ENCODE assay signal across 14 cellular contexts in the genomic region with DNA sequence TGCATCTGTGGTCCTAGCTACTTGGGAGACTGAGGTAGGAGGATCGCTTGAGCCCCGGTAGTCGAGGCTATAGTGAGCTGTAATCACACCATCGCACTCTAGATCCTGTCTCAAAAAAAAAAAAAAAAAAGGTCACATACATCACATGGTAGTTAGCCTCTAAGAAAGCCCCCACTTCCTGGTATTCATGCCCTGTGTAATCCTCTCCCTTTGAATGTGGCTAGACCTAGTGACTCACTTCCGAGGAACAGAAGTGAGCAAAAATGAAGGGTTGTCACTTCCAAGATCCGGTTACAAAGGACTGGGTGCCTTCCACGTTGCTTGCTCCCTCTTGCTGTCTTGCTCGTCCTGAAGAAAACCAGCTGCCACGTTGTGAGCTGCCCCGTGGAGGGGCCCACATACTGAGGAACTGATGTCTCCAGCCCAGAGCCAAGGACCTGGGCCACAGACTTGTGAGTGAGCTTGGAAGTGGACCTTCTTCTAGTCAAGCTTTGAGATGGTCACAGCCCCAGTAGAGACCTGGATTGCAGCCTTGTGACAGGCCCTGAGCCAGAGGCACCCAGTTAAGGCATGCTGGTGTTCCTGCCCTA. TPM values are rescaled to one million over a fixed set of nuclear protein-coding genes. Genes with fewer than 3 reads are reported as not detected.
DNase-seq lines count a peak whose midpoint lies in the region; ATAC-seq, FAIRE-seq and TF ChIP-seq lines count a peak whose summit lies in the region.
"Had no signal": no experiment of that assay in that cellular context is flagged by ENCODE, and none has a peak within 500 bp of the region (broad histone marks: within the 10 kb centered on the region; RNA-seq: fewer than 3 reads in every experiment).

No MANE protein-coding gene starts in this region.

- H3K36me3 ChIP-seq in kidney (ENCODE audit: control insufficient read depth in 1 of 2, insufficient read depth in 2 of 2, low read length in 2 of 2): no peaks in the 10 kb centered on the region
- H3K36me3 ChIP-seq: ovary had no signal

- H3K9me3 Mint-ChIP-seq in activated CD8-positive, alpha-beta T cell treated with anti-CD3 and anti-CD28 coated beads for 36 hours: no peaks in the 10 kb centered on the region

- no peak overlapping the region for H3K4me3 Mint-ChIP-seq in activated CD8-positive, alpha-beta T cell treated with anti-CD3 and anti-CD28 coated beads for 36 hours

- no peak for FAIRE-seq in kidney (lab: Jason Lieb, UNC)

- POLR2A ChIA-PET in activated CD8-positive, alpha-beta T cell treated with anti-CD3 and anti-CD28 coated beads for 36 hours (lab: Charles Lee): interaction anchor here (1.0 kb wide), 1 partner anchor 13 kb away, joined by 3 read pairs; a partner anchor contains a TSS

- no peak overlapping the region for H3K9ac ChIP-seq in kidney (ENCODE audit: low read length in 2 of 2)

- no peak for TF ChIP-seq POLR2A in erythroblast (IDR thresholded peaks at IDR 0.05; ENCODE audit: low read length)

- no peaks in the 10 kb centered on the region for H3K9me3 ChIP-seq in kidney (ENCODE audit: control insufficient read depth in 1 of 2, low read length in 2 of 2)
- H3K9me3 ChIP-seq: ovary had no signal

- no peak overlapping the region for H3K4me3 ChIP-seq in kidney (ENCODE audit: low read length in 2 of 2)
- H3K4me3 ChIP-seq: ovary had no signal

- CTCF ChIA-PET in activated CD8-positive, alpha-beta T cell treated with anti-CD3 and anti-CD28 coated beads for 36 hours (lab: Charles Lee): interaction anchor here (1.3 kb wide), 1 partner anchor 11 kb away, joined by 5 read pairs; no protein-coding TSS in a partner anchor

- H3K27ac ChIP-seq in kidney (ENCODE audit: low read depth in 2 of 2, low read length in 2 of 2): no peak overlapping the region
- H3K27ac ChIP-seq: epithelial cell of prostate, ovary had no signal

- H3K27ac Mint-ChIP-seq in activated CD8-positive, alpha-beta T cell treated with anti-CD3 and anti-CD28 coated beads for 36 hours: peak overlapping the region; percentile 68

- intact Hi-C loops in activated CD8-positive, alpha-beta T cell treated with anti-CD3 and anti-CD28 coated beads for 36 hours (cut with micrococcal nuclease): no loop called here
- intact Hi-C loops in kidney (cut with DNase I): no loop called here

- H3K36me3 Mint-ChIP-seq in activated CD8-positive, alpha-beta T cell treated with anti-CD3 and anti-CD28 coated beads for 36 hours (ENCODE audit: low read depth): no peaks in the 10 kb centered on the region

- H3K4me1 Mint-ChIP-seq in activated CD8-positive, alpha-beta T cell treated with anti-CD3 and anti-CD28 coated beads for 36 hours (ENCODE audit: low read depth): peaks cover 14% of the 10 kb centered on the region

- TF ChIP-seq CTCF in activated CD8-positive, alpha-beta T cell treated with anti-CD3 and anti-CD28 coated beads for 36 hours (IDR thresholded peaks at IDR 0.05): no peak
- no peak for TF ChIP-seq CTCF in kidney (IDR thresholded peaks at IDR 0.05; ENCODE audit: borderline replicate concordance, extremely low read depth, insufficient read depth)

- H3K4me1 ChIP-seq in kidney (ENCODE audit: control insufficient read depth in 1 of 2, insufficient read depth in 1 of 2, low read depth in 1 of 2, low read length in 2 of 2): no peaks in the 10 kb centered on the region

- peak; percentile 94 for ATAC-seq in activated CD8-positive, alpha-beta T cell treated with anti-CD3 and anti-CD28 coated beads for 36 hours
- ATAC-seq: left colon had no signal

- peak; percentile 71 for DNase-seq in Daoy (ENCODE audit: low read depth)
- DNase-seq in HT1080 (ENCODE audit: low read depth): peak; percentile 89
- DNase-seq in activated CD8-positive, alpha-beta T cell treated with anti-CD3 and anti-CD28 coated beads for 36 hours: peak; percentile 18
- peak; percentile 37 for DNase-seq in kidney
- DNase-seq in erythroblast (lab: John Stamatoyannopoulos, UW): no peak
- DNase-seq in stimulated activated CD4-positive, alpha-beta T cell treated with anti-CD3 and anti-CD28 coated beads, Interleukin-15, amount 100 ng/mL, for 24 hours: no peak
- DNase-seq in NCI-H1417 (lab: John Stamatoyannopoulos, UW): no peak
- DNase-seq in RPMI8226: no peak
- DNase-seq: left colon; NCI-H1048; ovary; stimulated activated CD4-positive, alpha-beta T cell treated with anti-CD3 and anti-CD28 coated beads, Interleukin-1b, Interleukin-23, amount 100 ng/mL, for 48 hours had no signal

- no peaks in the 10 kb centered on the region for H3K27me3 Mint-ChIP-seq in activated CD8-positive, alpha-beta T cell treated with anti-CD3 and anti-CD28 coated beads for 36 hours

RNA-seq across cellular contexts. Expression of a gene that starts 12.6 kb away (rescaled TPM):
- total RNA-seq in Daoy (2014; rRNA removed; shearing (Covaris generic)): 0.57 TPM in 1 of 2 replicates, not detected in the other
- total RNA-seq in HT1080 (2014; rRNA removed; shearing (Covaris generic)): 14.5 and 14.6 TPM in 2 replicates
- 6.9 and 7.8 TPM in 2 replicates for polyA plus RNA-seq in HT1080 (2015; cell fraction: cytosol; rRNA removed)
- 6.9 and 8.7 TPM in 2 replicates for polyA plus RNA-seq in HT1080 (2015; cell fraction: nucleus; rRNA removed)
- not detected for total RNA-seq in activated CD8-positive, alpha-beta T cell treated with anti-CD3 and anti-CD28 coated beads for 36 hours
- not detected for total RNA-seq in kidney
- not detected for polyA plus RNA-seq in kidney (ENCODE audit: insufficient read depth, low read depth, low replicate concordance)
- total RNA-seq: left colon, NCI-H460, ovary had no signal

Comparison
In these comparisons a context has a peak if more than half of its experiments do, and no peak if none do; other contexts are left out.
1. DNase-seq: peak in Daoy (single experiment), HT1080 (single experiment), activated CD8-positive, alpha-beta T cell treated with anti-CD3 and anti-CD28 coated beads for 36 hours (single experiment) and kidney (single experiment); none in erythroblast (0 of 2), stimulated activated CD4-positive, alpha-beta T cell treated with anti-CD3 and anti-CD28 coated beads, Interleukin-15, amount 100 ng/mL, for 24 hours (single experiment), NCI-H1417 (0 of 3) and RPMI8226 (single experiment).